19 cellular contexts compared by ENCODE assay signal in the genomic region with DNA sequence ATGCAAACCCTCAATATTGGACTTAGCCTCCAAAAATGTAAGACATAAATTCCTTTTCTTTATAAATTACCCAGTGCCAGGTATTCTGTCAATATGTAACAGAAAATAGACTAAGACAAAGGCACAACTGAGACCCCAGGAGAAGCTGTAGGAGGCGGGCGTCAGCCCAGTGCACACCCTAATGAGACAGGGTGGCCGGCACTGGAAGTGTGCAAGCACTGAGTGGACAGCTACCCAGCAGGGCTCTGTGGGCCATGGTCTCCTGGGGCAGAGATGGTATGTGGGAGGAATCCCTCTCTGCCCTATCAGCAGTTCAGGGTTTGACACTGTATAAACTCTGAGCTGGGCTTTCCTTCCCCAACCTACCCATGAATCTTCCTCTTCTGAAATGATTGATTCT.
"Had no signal": no experiment of that assay in that cellular context is flagged by ENCODE, and none has a peak within 500 bp of the region (broad histone marks: within the 10 kb centered on the region; RNA-seq: fewer than 3 reads in every experiment).

No MANE protein-coding gene starts in this region.

- H3K27me3 ChIP-seq: esophagus squamous epithelium, gastroesophageal sphincter, suprapubic skin, thyroid gland, upper lobe of left lung, vagina had no signal

- ATAC-seq: gastroesophageal sphincter; lower lobe of right lung; stimulated activated naive CD8-positive, alpha-beta T cell treated with anti-CD3 and anti-CD28 coated beads, Interleukin-15, Interleukin-2, amounts not matched to agents 100 U/mL and 50 U/mL, for 24 hours had no signal

- H3K9ac ChIP-seq: parathyroid adenoma had no signal

- H2AFZ ChIP-seq: parathyroid adenoma had no signal

- H3K4me1 ChIP-seq: esophagus squamous epithelium, gastroesophageal sphincter, left ventricle myocardium inferior, lower lobe of right lung, parathyroid adenoma, suprapubic skin, thyroid gland, upper lobe of left lung, vagina had no signal

- H3K27ac Mint-ChIP-seq: memory B cell, naive B cell had no signal

- H3K36me3 Mint-ChIP-seq: immature natural killer cell, memory B cell, naive B cell had no signal

- H3K27ac ChIP-seq: esophagus squamous epithelium, gastroesophageal sphincter, left ventricle myocardium inferior, lower lobe of right lung, parathyroid adenoma, suprapubic skin, thyroid gland, upper lobe of left lung, vagina had no signal

- H3K4me1 Mint-ChIP-seq: memory B cell, naive B cell, nephron had no signal

- H3K4me3 ChIP-seq: esophagus squamous epithelium, gastroesophageal sphincter, left ventricle myocardium inferior, lower lobe of right lung, suprapubic skin, thyroid gland, upper lobe of left lung, vagina had no signal

- H3K9me3 Mint-ChIP-seq: immature natural killer cell, memory B cell, naive B cell, nephron had no signal

- DNase-seq: effector memory CD4-positive, alpha-beta T cell; esophagus squamous epithelium; foreskin fibroblast; glutamatergic neuron; immature natural killer cell; left ventricle myocardium inferior; lower lobe of right lung; naive B cell; small intestine; stimulated activated CD4-positive, alpha-beta T cell treated with anti-CD3 and anti-CD28 coated beads, Interleukin-2, amount 100 ng/mL, for 48 hours; stimulated activated naive CD8-positive, alpha-beta T cell treated with anti-CD3 and anti-CD28 coated beads, Interleukin-15, Interleukin-2, amounts not matched to agents 100 U/mL and 50 U/mL, for 24 hours; thyroid gland; upper lobe of left lung had no signal

- H3K36me3 ChIP-seq: esophagus squamous epithelium, gastroesophageal sphincter, left ventricle myocardium inferior, lower lobe of right lung, suprapubic skin, thyroid gland, upper lobe of left lung, vagina had no signal

- H3K9me3 ChIP-seq: esophagus squamous epithelium, gastroesophageal sphincter, left ventricle myocardium inferior, lower lobe of right lung, suprapubic skin, thyroid gland, upper lobe of left lung, vagina had no signal

- H3K4me3 Mint-ChIP-seq: memory B cell, naive B cell, nephron had no signal
